In genomic region chr2:168801961-168802824, GRCh38 we compare ENCODE assay signal across 11 cellular contexts. TPM values are rescaled to one million over a fixed set of nuclear protein-coding genes. Genes with fewer than 3 reads are reported as not detected.
A peak's percentile ranks its signal among the peaks of the same experiment; 100 is the strongest.
DNase-seq lines count a peak whose midpoint lies in the region; ATAC-seq and TF ChIP-seq lines count a peak whose summit lies in the region.
"Had no signal": no experiment of that assay in that cellular context is flagged by ENCODE, and none has a peak within 500 bp of the region (broad histone marks: within the 10 kb centered on the region; RNA-seq: fewer than 3 reads in every experiment).

A gene with protein sequence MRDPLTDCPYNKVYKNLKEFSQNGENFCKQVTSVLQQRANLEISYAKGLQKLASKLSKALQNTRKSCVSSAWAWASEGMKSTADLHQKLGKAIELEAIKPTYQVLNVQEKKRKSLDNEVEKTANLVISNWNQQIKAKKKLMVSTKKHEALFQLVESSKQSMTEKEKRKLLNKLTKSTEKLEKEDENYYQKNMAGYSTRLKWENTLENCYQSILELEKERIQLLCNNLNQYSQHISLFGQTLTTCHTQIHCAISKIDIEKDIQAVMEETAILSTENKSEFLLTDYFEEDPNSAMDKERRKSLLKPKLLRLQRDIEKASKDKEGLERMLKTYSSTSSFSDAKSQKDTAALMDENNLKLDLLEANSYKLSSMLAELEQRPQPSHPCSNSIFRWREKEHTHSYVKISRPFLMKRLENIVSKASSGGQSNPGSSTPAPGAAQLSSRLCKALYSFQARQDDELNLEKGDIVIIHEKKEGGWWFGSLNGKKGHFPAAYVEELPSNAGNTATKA (plus strand): TSS chr2:168802637. CDS start chr2:168802647, 10 bp downstream.

- H3K4me3 Mint-ChIP-seq in T-helper 1 cell treated with Interleukin-12 subunit alpha and Interleukin-12 subunit beta and Interleukin-4 antibody, amounts not matched to agents 30 μg/mL and 1 μg/mL, for 36 hours, result no peak within 1 kb of the TSS
- H3K4me3 Mint-ChIP-seq in mesothelial cell of epicardium, result no peak within 1 kb of the TSS
- H3K4me3 Mint-ChIP-seq: stimulated activated naive CD8-positive, alpha-beta T cell treated with anti-CD3 and anti-CD28 coated beads, Interleukin-15, Interleukin-2, amounts not matched to agents 100 ng/mL and 50 ng/mL, for 24 hours had no signal

- ATAC-seq in esophagus mucosa, result peak; percentile 53
- no peak for ATAC-seq in activated CD4-positive, CD25-positive, alpha-beta regulatory T cell treated with anti-CD3 and anti-CD28 coated beads, Interleukin-2, amount 50 U/mL, for 24 hours

- no peaks in the 10 kb centered on the region for H3K27me3 ChIP-seq in effector memory CD4-positive, alpha-beta T cell (replicated peaks; ENCODE audit: control insufficient read depth, insufficient read depth, low read length, poor library complexity, severe bottlenecking)

- no peaks in the 10 kb centered on the region for H3K36me3 ChIP-seq in effector memory CD4-positive, alpha-beta T cell (ENCODE audit: control insufficient read depth, insufficient read depth, low read length)

- no peak for DNase-seq in T-helper 1 cell
- DNase-seq in mesothelial cell of epicardium (ENCODE audit: low spot score in 2 of 2, unreplicated experiment in 2 of 2), result no peak
- DNase-seq in ureter (ENCODE audit: low spot score), result no peak
- no peak for DNase-seq in NCI-H146 (lab: John Stamatoyannopoulos, UW)
- no peak for DNase-seq in effector memory CD4-positive, alpha-beta T cell
- DNase-seq: Kasumi-1 had no signal

- no peak for TF ChIP-seq CTCF in mesothelial cell of epicardium (IDR thresholded peaks at IDR 0.05; ENCODE audit: unreplicated experiment)

- no peaks in the 10 kb centered on the region for H3K9me3 Mint-ChIP-seq in T-helper 1 cell treated with Interleukin-12 subunit alpha and Interleukin-12 subunit beta and Interleukin-4 antibody, amounts not matched to agents 30 μg/mL and 1 μg/mL, for 36 hours
- H3K9me3 Mint-ChIP-seq in mesothelial cell of epicardium, result no peaks in the 10 kb centered on the region
- H3K9me3 Mint-ChIP-seq: stimulated activated naive CD8-positive, alpha-beta T cell treated with anti-CD3 and anti-CD28 coated beads, Interleukin-15, Interleukin-2, amounts not matched to agents 100 ng/mL and 50 ng/mL, for 24 hours had no signal

- H3K27me3 Mint-ChIP-seq in T-helper 1 cell treated with Interleukin-12 subunit alpha and Interleukin-12 subunit beta and Interleukin-4 antibody, amounts not matched to agents 30 μg/mL and 1 μg/mL, for 36 hours (ENCODE audit: low read depth), result peaks cover 14% of the 10 kb centered on the region
- H3K27me3 Mint-ChIP-seq in mesothelial cell of epicardium (ENCODE audit: low read depth), result no peaks in the 10 kb centered on the region
- H3K27me3 Mint-ChIP-seq: stimulated activated naive CD8-positive, alpha-beta T cell treated with anti-CD3 and anti-CD28 coated beads, Interleukin-15, Interleukin-2, amounts not matched to agents 100 ng/mL and 50 ng/mL, for 24 hours had no signal

- H3K4me3 ChIP-seq in effector memory CD4-positive, alpha-beta T cell (ENCODE audit: insufficient read depth, low read depth, low read length, poor library complexity, severe bottlenecking), result no peak within 1 kb of the TSS

- H3K4me1 ChIP-seq in effector memory CD4-positive, alpha-beta T cell (ENCODE audit: control insufficient read depth, insufficient read depth, low read length, poor library complexity, severe bottlenecking), result no peaks in the 10 kb centered on the region

- no peaks in the 10 kb centered on the region for H3K9me3 ChIP-seq in effector memory CD4-positive, alpha-beta T cell (ENCODE audit: control insufficient read depth, low read length)

- no peak within 1 kb of the TSS for H3K27ac ChIP-seq in effector memory CD4-positive, alpha-beta T cell (ENCODE audit: insufficient read depth, low read length, poor library complexity, severe bottlenecking)
- H3K27ac ChIP-seq: RWPE1 had no signal

- peak within 1 kb of the TSS; percentile 50 for H3K27ac Mint-ChIP-seq in T-helper 1 cell treated with Interleukin-12 subunit alpha and Interleukin-12 subunit beta and Interleukin-4 antibody, amounts not matched to agents 30 μg/mL and 1 μg/mL, for 36 hours
- H3K27ac Mint-ChIP-seq in mesothelial cell of epicardium, result peak within 1 kb of the TSS; percentile 74
- H3K27ac Mint-ChIP-seq: stimulated activated naive CD8-positive, alpha-beta T cell treated with anti-CD3 and anti-CD28 coated beads, Interleukin-15, Interleukin-2, amounts not matched to agents 100 ng/mL and 50 ng/mL, for 24 hours had no signal

- H3K36me3 Mint-ChIP-seq in T-helper 1 cell treated with Interleukin-12 subunit alpha and Interleukin-12 subunit beta and Interleukin-4 antibody, amounts not matched to agents 30 μg/mL and 1 μg/mL, for 36 hours (ENCODE audit: low read depth), result no peaks in the 10 kb centered on the region
- H3K36me3 Mint-ChIP-seq in mesothelial cell of epicardium, result no peaks in the 10 kb centered on the region

- peaks cover 17% of the 10 kb centered on the region for H3K4me1 Mint-ChIP-seq in T-helper 1 cell treated with Interleukin-12 subunit alpha and Interleukin-12 subunit beta and Interleukin-4 antibody, amounts not matched to agents 30 μg/mL and 1 μg/mL, for 36 hours (ENCODE audit: low read depth)
- H3K4me1 Mint-ChIP-seq in mesothelial cell of epicardium, result peaks cover 38% of the 10 kb centered on the region

RNA-seq across cellular contexts. Expression of the gene that starts here (rescaled TPM):
- total RNA-seq in esophagus mucosa (3.6 TPM), mesothelial cell of epicardium (0.90 to 1.0 TPM (median 0.98 TPM) in 3 replicates), ureter (31.4 TPM)
